10 cellular contexts compared by ENCODE assay signal in the genomic region with DNA sequence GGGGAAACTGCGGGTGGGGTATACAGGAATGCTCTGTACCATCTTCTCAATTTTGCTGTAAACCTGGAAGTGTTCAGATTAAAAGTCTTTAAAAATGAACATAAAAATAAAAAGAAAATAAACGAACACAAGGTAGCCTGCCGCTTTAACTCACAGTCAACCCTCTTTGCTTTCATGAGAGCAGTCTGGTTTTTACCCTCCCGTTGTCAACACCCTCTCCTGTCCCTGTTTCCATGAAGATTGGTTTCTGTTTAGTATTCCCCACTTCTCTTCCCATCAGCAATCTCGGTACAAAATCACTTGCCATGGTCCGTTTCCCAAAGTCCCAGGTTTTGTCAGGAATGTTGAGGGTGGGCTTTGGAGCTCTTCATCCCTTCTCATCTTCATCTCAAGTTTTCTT. TPM values are rescaled to one million over a fixed set of nuclear protein-coding genes. Genes with fewer than 3 reads are reported as not detected.
"Had no signal": no experiment of that assay in that cellular context is flagged by ENCODE, and none has a peak within 500 bp of the region (broad histone marks: within the 10 kb centered on the region; RNA-seq: fewer than 3 reads in every experiment).

No MANE protein-coding gene starts in this region.

- ATAC-seq: GM23338, HCT116 had no signal

- H3K4me3 Mint-ChIP-seq: GM23338, H9, HFFc6 had no signal

- H3K27ac Mint-ChIP-seq: GM23338, H9, HFFc6 had no signal

- DNase-seq: GM23248, GOT3, H7, H9, HCEC 1CT, HFFc6 had no signal

- H3K4me1 Mint-ChIP-seq: GM23338, H9 had no signal

RNA-seq across cellular contexts. Expression of a gene that starts 28.8 kb away (rescaled TPM):
- total RNA-seq: GM23248, GM23338, H1, H4, H7, H9, HFFc6 had no signal
